20 cellular contexts compared by ENCODE assay signal in genomic region chr18:28778706-28779105, GRCh38.
DNase-seq lines count a peak whose midpoint lies in the region; ATAC-seq, FAIRE-seq and TF ChIP-seq lines count a peak whose summit lies in the region.
"Had no signal": no experiment of that assay in that cellular context is flagged by ENCODE, and none has a peak within 500 bp of the region (broad histone marks: within the 10 kb centered on the region; RNA-seq: fewer than 3 reads in every experiment).

No MANE protein-coding gene starts in this region.

- no peak overlapping the region for H3K56ac ChIP-seq in H1 (replicated peaks; ENCODE audit: insufficient read length, low read depth, low read length)

- no peak for TF ChIP-seq RAD21 in H1 (IDR thresholded peaks at IDR 0.05 in 1 of 2, conservative IDR thresholded peaks at IDR 0.05 in 1 of 2; ENCODE audit: low read depth in 2 of 2, low read length in 2 of 2)

- TF ChIP-seq EP300 in H1 (IDR thresholded peaks at IDR 0.05; ENCODE audit: borderline replicate concordance in 1 of 2, low read depth in 2 of 2, low read length in 2 of 2): no peak

- H3K4ac ChIP-seq in H1 (replicated peaks; ENCODE audit: insufficient read length, low read depth, low read length): no peak overlapping the region
- no peak overlapping the region for H3K4ac ChIP-seq in neuronal stem cell (ENCODE audit: low read length)

- 0 out of 2 replicates have a peak overlapping the region, but pooled peaks have one; percentile 50 for H2AFZ ChIP-seq in H1 (ENCODE audit: low read length)
- H2AFZ ChIP-seq in neuronal stem cell (ENCODE audit: low read length): no peak overlapping the region

- no peaks in the 10 kb centered on the region for H3K23me2 ChIP-seq in H1 (ENCODE audit: low read depth, low read length)

- no peaks in the 10 kb centered on the region for H3K36me3 ChIP-seq in BLaER1
- no peaks in the 10 kb centered on the region for H3K36me3 ChIP-seq in H1 (ENCODE audit: control insufficient read depth in 2 of 4, insufficient read depth in 4 of 4, low read length in 3 of 4)
- no peaks in the 10 kb centered on the region for H3K36me3 ChIP-seq in neuronal stem cell (replicated peaks in 1 of 2; ENCODE audit: control insufficient read depth in 2 of 2, insufficient read depth in 2 of 2, low read length in 2 of 2)

- ATAC-seq in HG03135 (IDR thresholded peaks at IDR 0.05; ENCODE audit: unreplicated experiment): no peak
- ATAC-seq: A549, GM12878, HCT116, HepG2 had no signal

- CTCF ChIA-PET in H1 (lab: Charles Lee; ENCODE audit: partially characterized antibody): no interaction called here

- no peak for TF ChIP-seq CTCF in H1 (IDR thresholded peaks at IDR 0.05; ENCODE audit: control extremely low read depth in 1 of 3, insufficient read depth in 1 of 3, low read depth in 1 of 3, low read length in 3 of 3)

- H3K27ac ChIP-seq in BLaER1: no peak overlapping the region
- H3K27ac ChIP-seq in H1 (ENCODE audit: low read depth, low read length): no peak overlapping the region
- no peak overlapping the region for H3K27ac ChIP-seq in neuronal stem cell (replicated peaks; ENCODE audit: low read length)
- H3K27ac ChIP-seq: 22Rv1, A549 had no signal

- POLR2A ChIA-PET in H1 (lab: Charles Lee; ENCODE audit: partially characterized antibody): no interaction called here

- H3K27me3 ChIP-seq in BLaER1: no peaks in the 10 kb centered on the region
- peaks cover 0 to 2% (median 0%) of the 10 kb centered on the region in 4 experiments; a peak in 1 of 7 replicates for H3K27me3 ChIP-seq in H1 (replicated peaks in 1 of 4; ENCODE audit: control insufficient read depth in 3 of 4, extremely low read depth in 1 of 4, insufficient read depth in 3 of 4, low read length in 3 of 4)
- no peaks in the 10 kb centered on the region for H3K27me3 ChIP-seq in neuronal stem cell (ENCODE audit: control insufficient read depth in 3 of 3, insufficient read depth in 3 of 3, low read depth in 1 of 3, low read length in 3 of 3)

- DNase-seq in NCI-H524 (lab: John Stamatoyannopoulos, UW) (peak; percentile 36 to 64), H1 (ENCODE audit: low read depth in 1 of 2, low spot score in 2 of 2) (no peak), neuronal stem cell (ENCODE audit: low spot score) (no peak), NCI-H1092 (lab: John Stamatoyannopoulos, UW) (no peak)
- DNase-seq in activated CD4-positive, alpha-beta T cell treated with anti-CD3 and anti-CD28 coated beads for 4 hours: no peak
- DNase-seq: AML-193; Calu3; CD4-positive, alpha-beta memory T cell; DMS79 treated with DMSO at 0.1 percent for 48 hours; EL; H7; HFFc6 had no signal

- H2AK5ac ChIP-seq in H1 (ENCODE audit: low read depth, low read length) (no peak overlapping the region), neuronal stem cell (ENCODE audit: low read depth, low read length) (no peak overlapping the region)

- H3K4me3 ChIP-seq in BLaER1 (no peak overlapping the region), H1 (ENCODE audit: extremely low read depth in 1 of 4, insufficient read depth in 2 of 4, low read depth in 3 of 4, low read length in 4 of 4) (no peak overlapping the region), neuronal stem cell (ENCODE audit: low read length in 2 of 2) (no peak overlapping the region)
- H3K4me3 ChIP-seq: A549, GM12878 had no signal

- no peak for TF ChIP-seq POLR2A in H1 (IDR thresholded peaks at IDR 0.05; ENCODE audit: control extremely low read depth in 1 of 2, low read depth in 2 of 2, low read length in 2 of 2)

- H3K14ac ChIP-seq in H1 (ENCODE audit: insufficient read length): no peak overlapping the region
- H3K14ac ChIP-seq in neuronal stem cell (ENCODE audit: low read length): no peak overlapping the region

- H2BK5ac ChIP-seq in H1 (ENCODE audit: low read depth, low read length): no peak overlapping the region
- no peak overlapping the region for H2BK5ac ChIP-seq in neuronal stem cell (ENCODE audit: low read length)

- no peak overlapping the region for H4K91ac ChIP-seq in H1 (replicated peaks; ENCODE audit: insufficient read length, low read length)
- peak overlapping the region; percentile 85 for H4K91ac ChIP-seq in neuronal stem cell (ENCODE audit: low read depth, low read length, poor library complexity)

- no peaks in the 10 kb centered on the region for H3K9me3 ChIP-seq in BLaER1
- no peaks in the 10 kb centered on the region for H3K9me3 ChIP-seq in H1 (ENCODE audit: insufficient read depth in 2 of 2, low read depth in 1 of 2, low read length in 1 of 2)
- peaks cover 0 to 4% of the 10 kb centered on the region in 2 donors for H3K9me3 ChIP-seq in neuronal stem cell (replicated peaks in 1 of 2; ENCODE audit: control insufficient read depth in 2 of 2, insufficient read depth in 1 of 2, low read depth in 1 of 2, low read length in 2 of 2)
- H3K9me3 ChIP-seq: A549 had no signal

- no peak overlapping the region for H4K8ac ChIP-seq in H1 (ENCODE audit: extremely low read depth, insufficient read depth, low read length)
- H4K8ac ChIP-seq in neuronal stem cell (ENCODE audit: low read depth, low read length): peak overlapping the region; percentile 65

- H3K4me2 ChIP-seq in BLaER1 (peak overlapping the region; percentile 45), H1 (ENCODE audit: insufficient read depth in 1 of 2, low read depth in 2 of 2, low read length in 2 of 2) (no peak overlapping the region), neuronal stem cell (ENCODE audit: insufficient read depth, low read length, poor library complexity, severe bottlenecking) (no peak overlapping the region)
- H3K4me2 ChIP-seq: A549 had no signal

- no peak overlapping the region for H2BK15ac ChIP-seq in H1 (ENCODE audit: low read length)
- peak overlapping the region; percentile 81 for H2BK15ac ChIP-seq in neuronal stem cell (ENCODE audit: low read length)

- H3K4me1 ChIP-seq in BLaER1: peaks cover 34% of the 10 kb centered on the region
- H3K4me1 ChIP-seq in H1 (replicated peaks in 1 of 4; ENCODE audit: control insufficient read depth in 3 of 4, insufficient read depth in 4 of 4, low read length in 3 of 4): no peaks in the 10 kb centered on the region; a peak in 1 of 7 replicates
- H3K4me1 ChIP-seq in neuronal stem cell (ENCODE audit: control insufficient read depth in 2 of 2, insufficient read depth in 1 of 2, low read depth in 1 of 2, low read length in 2 of 2): peaks cover 0 to 3% of the 10 kb centered on the region in 2 donors
- H3K4me1 ChIP-seq: A549 had no signal

- no peak overlapping the region for H4K5ac ChIP-seq in H1 (ENCODE audit: insufficient read length, low read depth, low read length)

- H3K9ac ChIP-seq in BLaER1: no peak overlapping the region
- H3K9ac ChIP-seq in H1 (replicated peaks in 1 of 4; ENCODE audit: extremely low read depth in 1 of 4, low read depth in 3 of 4, low read length in 3 of 4): no peak overlapping the region
- H3K9ac ChIP-seq in neuronal stem cell (ENCODE audit: low read depth, low read length, poor library complexity): no peak overlapping the region

- H2BK12ac ChIP-seq in H1 (ENCODE audit: low read depth, low read length): no peak overlapping the region
- H2BK12ac ChIP-seq in neuronal stem cell (ENCODE audit: low read length): no peak overlapping the region

- H4K20me1 ChIP-seq in BLaER1 (no peaks in the 10 kb centered on the region), H1 (replicated peaks in 1 of 2; ENCODE audit: control insufficient read depth in 1 of 2, insufficient read depth in 2 of 2, low read length in 2 of 2) (no peaks in the 10 kb centered on the region)

- H3K79me1 ChIP-seq in H1 (ENCODE audit: low read depth, low read length): no peaks in the 10 kb centered on the region
- H3K79me1 ChIP-seq in neuronal stem cell (ENCODE audit: low read depth, low read length): no peaks in the 10 kb centered on the region

- no peak overlapping the region for H2BK20ac ChIP-seq in H1 (ENCODE audit: low read length)

- WGBS in H1 (ENCODE audit: extremely low coverage in 1 of 2, insufficient coverage in 1 of 2, insufficient read length in 1 of 2, insufficient replicate concordance in 2 of 2, low coverage in 1 of 2, low lambda C conversion rate in 2 of 2, missing lambda C conversion rate in 1 of 2), 2 experiments: 98% methylated on average over 14 of the region's 14 CpGs; no CpG with 5 or more reads in 1 of the 2 experiments
- WGBS in neuronal stem cell (ENCODE audit: extremely low coverage in 2 of 2, insufficient read length in 2 of 2, insufficient replicate concordance in 1 of 2), 2 donors: no CpG with 5 or more reads among the region's 14 CpGs

- no peak for FAIRE-seq in H1 (lab: Jason Lieb, UNC)
- FAIRE-seq: A549, GM12878, GM19239, HepG2 had no signal

- H3K79me2 ChIP-seq in H1 (ENCODE audit: control insufficient read depth in 1 of 2, insufficient read depth in 2 of 2, low read length in 2 of 2): no peaks in the 10 kb centered on the region

- H3K18ac ChIP-seq in H1 (ENCODE audit: extremely low read depth, low read length) (no peak overlapping the region), neuronal stem cell (ENCODE audit: low read length) (peak overlapping the region; percentile 57)

- H2BK120ac ChIP-seq in H1 (replicated peaks; ENCODE audit: low read depth, low read length): no peak overlapping the region
- H2BK120ac ChIP-seq in neuronal stem cell (ENCODE audit: low read depth, low read length): no peak overlapping the region

- H3K23ac ChIP-seq in H1 (ENCODE audit: insufficient read length): no peak overlapping the region
- no peak overlapping the region for H3K23ac ChIP-seq in neuronal stem cell (ENCODE audit: low read depth, low read length, poor library complexity)

TF ChIP-seq in H1, 55 proteins besides CTCF, POLR2A, EP300 and RAD21:
- no peak for TF ChIP-seq RBBP5 (IDR thresholded peaks at IDR 0.05; ENCODE audit: borderline replicate concordance, low read depth, low read length)
- TF ChIP-seq YY1 (IDR thresholded peaks at IDR 0.05; ENCODE audit: low read depth, low read length): no peak
- TF ChIP-seq TCF12 (IDR thresholded peaks at IDR 0.05; ENCODE audit: low read depth, low read length): no peak
- no peak for TF ChIP-seq BRCA1 (IDR thresholded peaks at IDR 0.05; ENCODE audit: low read depth, low read length)
- no peak for TF ChIP-seq EGR1 (IDR thresholded peaks at IDR 0.05; ENCODE audit: borderline replicate concordance, low read depth, low read length)
- TF ChIP-seq SIN3A (conservative IDR thresholded peaks at IDR 0.05 in 1 of 2, IDR thresholded peaks at IDR 0.05 in 1 of 2; ENCODE audit: low read depth in 1 of 2, low read length in 2 of 2): no peak
- no peak for TF ChIP-seq ATF3 (IDR thresholded peaks at IDR 0.05; ENCODE audit: insufficient read depth, low read depth, low read length)
- no peak for TF ChIP-seq GTF2F1 (IDR thresholded peaks at IDR 0.05; ENCODE audit: borderline replicate concordance, low read depth, low read length)
- no peak for TF ChIP-seq MAFK (IDR thresholded peaks at IDR 0.05; ENCODE audit: low read depth, low read length)
- TF ChIP-seq FOSL1 (IDR thresholded peaks at IDR 0.05; ENCODE audit: insufficient read depth, low read depth, low read length): no peak
- no peak for TF ChIP-seq TEAD4 (IDR thresholded peaks at IDR 0.05; ENCODE audit: low read depth, low read length)

Comparison
In these comparisons a context has a peak if more than half of its experiments do, and no peak if none do; other contexts are left out.
1. DNase-seq: peak in NCI-H524 (2 of 2); none in H1 (0 of 2), neuronal stem cell (single experiment), NCI-H1092 (single experiment) and activated CD4-positive, alpha-beta T cell treated with anti-CD3 and anti-CD28 coated beads for 4 hours (0 of 2).